In genomic region chr3:153291052-153291689, GRCh38 we compare ENCODE assay signal across 9 cellular contexts.
DNase-seq lines count a peak whose midpoint lies in the region; ATAC-seq and TF ChIP-seq lines count a peak whose summit lies in the region.
"Had no signal": no experiment of that assay in that cellular context is flagged by ENCODE, and none has a peak within 500 bp of the region (broad histone marks: within the 10 kb centered on the region; RNA-seq: fewer than 3 reads in every experiment).

No MANE protein-coding gene starts in this region.

- no peaks in the 10 kb centered on the region for H3K27me3 Mint-ChIP-seq in CD4-positive, alpha-beta T cell
- peaks cover 1% of the 10 kb centered on the region for H3K27me3 Mint-ChIP-seq in GM23338 (ENCODE audit: insufficient read depth, low read depth, poor library complexity)
- no peaks in the 10 kb centered on the region for H3K27me3 Mint-ChIP-seq in stimulated activated naive CD8-positive, alpha-beta T cell treated with anti-CD3 and anti-CD28 coated beads, Interleukin-15, amount 100 ng/mL, for 72 hours

- no peak for TF ChIP-seq POLR2A in Peyer's patch (IDR thresholded peaks at IDR 0.05)

- no peak overlapping the region for H3K4me3 Mint-ChIP-seq in CD4-positive, alpha-beta T cell
- H3K4me3 Mint-ChIP-seq in GM23338 = no peak overlapping the region
- H3K4me3 Mint-ChIP-seq in stimulated activated naive CD8-positive, alpha-beta T cell treated with anti-CD3 and anti-CD28 coated beads, Interleukin-15, amount 100 ng/mL, for 72 hours = no peak overlapping the region

- DNase-seq in CD4-positive, alpha-beta T cell = no peak
- DNase-seq in GM23338 (ENCODE audit: low spot score) = peak; percentile 82
- DNase-seq in Peyer's patch = no peak
- DNase-seq in fibroblast of villous mesenchyme (ENCODE audit: low read depth) = no peak
- no peak for DNase-seq in stimulated activated naive CD8-positive, alpha-beta T cell treated with anti-CD3 and anti-CD28 coated beads, Interleukin-15, amount 100 ng/mL, for 72 hours
- DNase-seq in ureter (ENCODE audit: low spot score) = no peak
- no peak for DNase-seq in anterior cingulate cortex (lab: John Stamatoyannopoulos, UW)

- no peaks in the 10 kb centered on the region for H3K9me3 ChIP-seq in CD4-positive, alpha-beta T cell (ENCODE audit: control insufficient read depth, low read length)
- H3K9me3 ChIP-seq in Peyer's patch = no peaks in the 10 kb centered on the region
- H3K9me3 ChIP-seq: thoracic aorta had no signal

- no peaks in the 10 kb centered on the region for H3K27me3 ChIP-seq in CD4-positive, alpha-beta T cell (ENCODE audit: control insufficient read depth, insufficient read depth, low read length)
- no peaks in the 10 kb centered on the region for H3K27me3 ChIP-seq in GM23338 (ENCODE audit: insufficient read depth)
- H3K27me3 ChIP-seq in Peyer's patch = no peaks in the 10 kb centered on the region

- intact Hi-C loops in CD4-positive, alpha-beta T cell (cut with DNase I, micrococcal nuclease) = loop anchor here (2.0 to 5.0 kb wide), 4 partner anchors 124 to 478 kb away; no protein-coding TSS in a partner anchor

- ATAC-seq in CD4-positive, alpha-beta T cell (ENCODE audit: poor library complexity) = no peak
- ATAC-seq in GM23338 (peak; percentile 96), HG02642 (IDR thresholded peaks at IDR 0.05; ENCODE audit: poor library complexity, unreplicated experiment) (no peak)
- peak; percentile 85 for ATAC-seq in stimulated activated naive CD8-positive, alpha-beta T cell treated with anti-CD3 and anti-CD28 coated beads, Interleukin-15, amount 100 ng/mL, for 72 hours

- CTCF ChIA-PET in CD4-positive, alpha-beta T cell (lab: Charles Lee) = interaction anchor here (0.8 to 1.8 kb wide), 15 partner anchors 9 to 477 kb away, joined by 3 to 23 read pairs (median 6); no protein-coding TSS in a partner anchor

- POLR2A ChIA-PET in CD4-positive, alpha-beta T cell (lab: Charles Lee) = interaction anchor here (0.7 to 1.8 kb wide), 7 partner anchors 70 to 385 kb away, joined by 3 to 15 read pairs (median 7); partner anchors contain the start of gene RAP2B

- H3K79me2 ChIP-seq in GM23338 (replicated peaks; ENCODE audit: insufficient read depth) = no peaks in the 10 kb centered on the region

- TF ChIP-seq CTCF in CD4-positive, alpha-beta T cell (IDR thresholded peaks at IDR 0.05) = peak; percentile 15
- TF ChIP-seq CTCF in GM23338 (conservative IDR thresholded peaks at IDR 0.05; ENCODE audit: low read depth in 2 of 2) = peak; percentile 71 to 79
- peak in 4 of 6 experiments; percentile 18 to 35 (median 28) for TF ChIP-seq CTCF in Peyer's patch (IDR thresholded peaks at IDR 0.05)
- peak; percentile 58 for TF ChIP-seq CTCF in fibroblast of villous mesenchyme (IDR thresholded peaks at IDR 0.05; ENCODE audit: insufficient read depth, low read depth, low read length)

- H3K4me1 Mint-ChIP-seq in CD4-positive, alpha-beta T cell (ENCODE audit: low read depth) = peaks cover 46% of the 10 kb centered on the region
- H3K4me1 Mint-ChIP-seq in GM23338 = peaks cover 18% of the 10 kb centered on the region
- peaks cover 31% of the 10 kb centered on the region for H3K4me1 Mint-ChIP-seq in stimulated activated naive CD8-positive, alpha-beta T cell treated with anti-CD3 and anti-CD28 coated beads, Interleukin-15, amount 100 ng/mL, for 72 hours

- H3K9me2 ChIP-seq in GM23338 (ENCODE audit: insufficient read depth) = no peaks in the 10 kb centered on the region

- no peaks in the 10 kb centered on the region for H4K20me1 ChIP-seq in GM23338 (replicated peaks; ENCODE audit: insufficient read depth)

- H3K27ac ChIP-seq in CD4-positive, alpha-beta T cell (ENCODE audit: low read depth, low read length) = no peak overlapping the region
- H3K27ac ChIP-seq in GM23338 (ENCODE audit: low read depth) = no peak overlapping the region
- H3K27ac ChIP-seq in Peyer's patch = no peak overlapping the region
- H3K27ac ChIP-seq: thoracic aorta had no signal

- no peak overlapping the region for H2AFZ ChIP-seq in GM23338

- H3K36me3 ChIP-seq in GM23338 (ENCODE audit: insufficient read depth) (no peaks in the 10 kb centered on the region), Peyer's patch (no peaks in the 10 kb centered on the region)
- H3K36me3 ChIP-seq: thoracic aorta had no signal

- H3F3A ChIP-seq in GM23338 (replicated peaks; ENCODE audit: low read depth) = no peaks in the 10 kb centered on the region

- 0 out of 2 replicates have a peak, but pooled peaks cover 15% of the 10 kb centered on the region for H3K4me1 ChIP-seq in GM23338 (ENCODE audit: insufficient read depth)
- no peaks in the 10 kb centered on the region for H3K4me1 ChIP-seq in Peyer's patch

- no peak overlapping the region for H3K4me2 ChIP-seq in GM23338

- H3K9me3 Mint-ChIP-seq in CD4-positive, alpha-beta T cell = no peaks in the 10 kb centered on the region
- no peaks in the 10 kb centered on the region for H3K9me3 Mint-ChIP-seq in GM23338
- H3K9me3 Mint-ChIP-seq in stimulated activated naive CD8-positive, alpha-beta T cell treated with anti-CD3 and anti-CD28 coated beads, Interleukin-15, amount 100 ng/mL, for 72 hours = no peaks in the 10 kb centered on the region

- H3K27ac Mint-ChIP-seq in CD4-positive, alpha-beta T cell = no peak overlapping the region
- no peak overlapping the region for H3K27ac Mint-ChIP-seq in GM23338
- no peak overlapping the region for H3K27ac Mint-ChIP-seq in stimulated activated naive CD8-positive, alpha-beta T cell treated with anti-CD3 and anti-CD28 coated beads, Interleukin-15, amount 100 ng/mL, for 72 hours

- H3K4me3 ChIP-seq in GM23338 (no peak overlapping the region), Peyer's patch (no peak overlapping the region), fibroblast of villous mesenchyme (ENCODE audit: low read depth, low read length) (no peak overlapping the region)
- H3K4me3 ChIP-seq: thoracic aorta had no signal

- no peaks in the 10 kb centered on the region for H3K36me3 Mint-ChIP-seq in CD4-positive, alpha-beta T cell (ENCODE audit: low read depth)
- H3K36me3 Mint-ChIP-seq in GM23338 (ENCODE audit: low read depth) = no peaks in the 10 kb centered on the region

TF ChIP-seq in GM23338, 12 proteins besides CTCF, POLR2A, EP300 and RAD21 (continues in another document):
- no peak for TF ChIP-seq EZH2 (IDR thresholded peaks at IDR 0.05; ENCODE audit: low read depth, unreplicated experiment)
- TF ChIP-seq NANOG (IDR thresholded peaks at IDR 0.05; ENCODE audit: borderline replicate concordance) = no peak
- TF ChIP-seq REST (IDR thresholded peaks at IDR 0.05; ENCODE audit: unreplicated experiment) = no peak
- TF ChIP-seq EZH2phosphoT487 (IDR thresholded peaks at IDR 0.05; ENCODE audit: unreplicated experiment) = no peak
- TF ChIP-seq ZNF331 (CRISPR knock-in tag; IDR thresholded peaks at IDR 0.05; ENCODE audit: low read depth) = no peak
- TF ChIP-seq POLR2AphosphoS5 (IDR thresholded peaks at IDR 0.05; ENCODE audit: low read depth) = no peak
- TF ChIP-seq JUNB (IDR thresholded peaks at IDR 0.05; ENCODE audit: unreplicated experiment) = no peak
- TF ChIP-seq CREB1 (CRISPR knock-in tag; IDR thresholded peaks at IDR 0.05; ENCODE audit: low read depth) = no peak
- no peak for TF ChIP-seq STAT1 (IDR thresholded peaks at IDR 0.05; ENCODE audit: unreplicated experiment)
- no peak for TF ChIP-seq ZNF114 (CRISPR knock-in tag; IDR thresholded peaks at IDR 0.05)
- TF ChIP-seq ETS1 (IDR thresholded peaks at IDR 0.05) = no peak

Comparison
In these comparisons a context has a peak if more than half of its experiments do, and no peak if none do; other contexts are left out.
1. ATAC-seq: peak in GM23338 (single experiment) and stimulated activated naive CD8-positive, alpha-beta T cell treated with anti-CD3 and anti-CD28 coated beads, Interleukin-15, amount 100 ng/mL, for 72 hours (single experiment); none in CD4-positive, alpha-beta T cell (single experiment) and HG02642 (single experiment).
2. CTCF ChIP-seq: peak in every context shown above with its lines; median percentile 75 in GM23338; 58 in fibroblast of villous mesenchyme; 28 in Peyer's patch; 15 in CD4-positive, alpha-beta T cell.